ENCODE assay signal across 21 cellular contexts in genomic region chr4:115678425-115678941, GRCh38.
"Had no signal": no experiment of that assay in that cellular context is flagged by ENCODE, and none has a peak within 500 bp of the region (broad histone marks: within the 10 kb centered on the region; RNA-seq: fewer than 3 reads in every experiment).

No MANE protein-coding gene starts in this region.

- H3K4me1 Mint-ChIP-seq: activated naive CD8-positive, alpha-beta T cell treated with anti-CD3 and anti-CD28 coated beads for 36 hours; central memory CD8-positive, alpha-beta T cell; naive thymus-derived CD4-positive, alpha-beta T cell; stimulated activated naive B cell treated with anti-CD40 and anti-IgM and Interleukin-4, amounts not matched to agents 10 μg/mL and 1 μg/mL and 100 μg/mL, for 72 hours; T-helper 17 cell had no signal

- H3K4me1 ChIP-seq: foreskin keratinocyte, pancreas, transverse colon had no signal

- ATAC-seq: activated CD8-positive, alpha-beta T cell treated with anti-CD3 and anti-CD28 coated beads for 36 hours; activated T-cell treated with anti-CD3 and anti-CD28 coated beads, Interleukin-2, amount 50 U/mL, for 4 hours; foreskin keratinocyte; left colon; mucosa of descending colon; naive thymus-derived CD4-positive, alpha-beta T cell; pancreas; stimulated activated naive B cell treated with anti-CD40 and anti-IgM and Interleukin-4, amounts not matched to agents 10 μg/mL and 1 μg/mL and 100 μg/mL, for 72 hours; T-helper 17 cell had no signal

- H3K27ac Mint-ChIP-seq: activated CD8-positive, alpha-beta T cell treated with anti-CD3 and anti-CD28 coated beads for 36 hours; activated naive CD8-positive, alpha-beta T cell treated with anti-CD3 and anti-CD28 coated beads for 36 hours; naive thymus-derived CD4-positive, alpha-beta T cell; stimulated activated naive B cell treated with anti-CD40 and anti-IgM and Interleukin-4, amounts not matched to agents 10 μg/mL and 1 μg/mL and 100 μg/mL, for 72 hours; T-helper 17 cell had no signal

- DNase-seq: activated CD4-positive, alpha-beta T cell treated with anti-CD3 and anti-CD28 coated beads for 4 hours; activated CD8-positive, alpha-beta T cell treated with anti-CD3 and anti-CD28 coated beads for 36 hours; activated naive CD8-positive, alpha-beta T cell treated with anti-CD3 and anti-CD28 coated beads for 36 hours; activated T-cell treated with anti-CD3 and anti-CD28 coated beads, Interleukin-2, amount 50 U/mL, for 4 hours; amygdala; brain microvascular endothelial cell; cortex of kidney; effector memory CD4-positive, alpha-beta T cell; foreskin keratinocyte; glutamatergic neuron; left colon; mammary epithelial cell; mucosa of descending colon; naive thymus-derived CD4-positive, alpha-beta T cell; stimulated activated CD4-positive, alpha-beta T cell treated with anti-CD3 and anti-CD28 coated beads, Interleukin-2, amount 100 ng/mL, for 48 hours; stimulated activated naive B cell treated with anti-CD40 and anti-IgM and Interleukin-4, amounts not matched to agents 10 μg/mL and 1 μg/mL and 100 μg/mL, for 72 hours; substantia nigra; T-helper 17 cell; transverse colon had no signal

- H3K27me3 Mint-ChIP-seq: activated CD8-positive, alpha-beta T cell treated with anti-CD3 and anti-CD28 coated beads for 36 hours; activated naive CD8-positive, alpha-beta T cell treated with anti-CD3 and anti-CD28 coated beads for 36 hours; central memory CD8-positive, alpha-beta T cell; naive thymus-derived CD4-positive, alpha-beta T cell; stimulated activated naive B cell treated with anti-CD40 and anti-IgM and Interleukin-4, amounts not matched to agents 10 μg/mL and 1 μg/mL and 100 μg/mL, for 72 hours; T-helper 17 cell had no signal

- H3K9me3 Mint-ChIP-seq: activated naive CD8-positive, alpha-beta T cell treated with anti-CD3 and anti-CD28 coated beads for 36 hours had no signal

- H3K27ac ChIP-seq: brain microvascular endothelial cell, foreskin keratinocyte, pancreas, transverse colon had no signal

- H3K36me3 ChIP-seq: brain microvascular endothelial cell, pancreas, transverse colon had no signal

- H3K27me3 ChIP-seq: brain microvascular endothelial cell, foreskin keratinocyte, pancreas, transverse colon had no signal

- H3K9me3 ChIP-seq: mucosa of descending colon, pancreas, transverse colon had no signal

- H3K4me3 Mint-ChIP-seq: activated CD8-positive, alpha-beta T cell treated with anti-CD3 and anti-CD28 coated beads for 36 hours; activated naive CD8-positive, alpha-beta T cell treated with anti-CD3 and anti-CD28 coated beads for 36 hours; activated T-cell treated with anti-CD3 and anti-CD28 coated beads, Interleukin-2, amount 50 U/mL, for 4 hours; central memory CD8-positive, alpha-beta T cell; naive thymus-derived CD4-positive, alpha-beta T cell; stimulated activated naive B cell treated with anti-CD40 and anti-IgM and Interleukin-4, amounts not matched to agents 10 μg/mL and 1 μg/mL and 100 μg/mL, for 72 hours; T-helper 17 cell had no signal

- H3K4me3 ChIP-seq: mucosa of descending colon, pancreas, transverse colon had no signal
